ENCODE assay signal across 8 cellular contexts in the genomic region with DNA sequence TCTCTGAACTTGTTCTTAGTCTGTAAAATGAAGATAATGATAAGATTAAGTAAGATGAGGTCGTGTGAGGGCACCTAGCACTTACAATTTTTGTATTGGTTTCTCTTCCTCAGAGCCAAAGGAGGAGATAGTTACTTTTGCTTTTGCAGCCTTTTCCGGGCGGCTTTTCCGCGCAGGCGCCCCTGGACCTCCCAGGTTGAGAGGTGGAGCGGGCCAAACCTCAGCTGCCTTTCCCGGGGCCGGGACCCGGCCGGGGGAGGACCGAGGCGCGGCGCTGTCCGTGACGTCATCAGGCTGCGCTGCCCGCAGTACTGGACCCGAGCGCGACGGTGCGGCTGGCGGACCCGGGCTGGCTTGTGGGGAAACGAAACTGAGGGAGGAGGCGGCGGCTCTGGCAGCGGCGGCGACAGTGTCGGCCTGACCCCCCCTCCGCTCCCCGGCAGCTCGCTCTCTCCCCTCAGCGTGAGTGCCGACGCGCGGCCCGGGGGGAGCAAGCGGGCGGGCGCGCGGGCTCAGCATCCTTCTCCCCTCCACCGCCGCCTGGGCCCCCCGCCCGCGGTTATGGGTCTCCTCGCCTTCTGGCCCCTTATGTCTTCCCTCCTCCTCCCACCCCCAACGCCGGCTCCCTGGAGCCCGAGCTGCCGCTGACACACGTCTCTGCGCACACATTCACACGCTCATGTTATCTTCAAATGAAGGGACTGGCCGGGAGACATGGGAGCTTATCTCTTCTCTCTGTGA. TPM values are rescaled to one million over a fixed set of nuclear protein-coding genes. Genes with fewer than 3 reads are reported as not detected.
DNase-seq lines count a peak whose midpoint lies in the region; ATAC-seq and TF ChIP-seq lines count a peak whose summit lies in the region.

A gene with protein sequence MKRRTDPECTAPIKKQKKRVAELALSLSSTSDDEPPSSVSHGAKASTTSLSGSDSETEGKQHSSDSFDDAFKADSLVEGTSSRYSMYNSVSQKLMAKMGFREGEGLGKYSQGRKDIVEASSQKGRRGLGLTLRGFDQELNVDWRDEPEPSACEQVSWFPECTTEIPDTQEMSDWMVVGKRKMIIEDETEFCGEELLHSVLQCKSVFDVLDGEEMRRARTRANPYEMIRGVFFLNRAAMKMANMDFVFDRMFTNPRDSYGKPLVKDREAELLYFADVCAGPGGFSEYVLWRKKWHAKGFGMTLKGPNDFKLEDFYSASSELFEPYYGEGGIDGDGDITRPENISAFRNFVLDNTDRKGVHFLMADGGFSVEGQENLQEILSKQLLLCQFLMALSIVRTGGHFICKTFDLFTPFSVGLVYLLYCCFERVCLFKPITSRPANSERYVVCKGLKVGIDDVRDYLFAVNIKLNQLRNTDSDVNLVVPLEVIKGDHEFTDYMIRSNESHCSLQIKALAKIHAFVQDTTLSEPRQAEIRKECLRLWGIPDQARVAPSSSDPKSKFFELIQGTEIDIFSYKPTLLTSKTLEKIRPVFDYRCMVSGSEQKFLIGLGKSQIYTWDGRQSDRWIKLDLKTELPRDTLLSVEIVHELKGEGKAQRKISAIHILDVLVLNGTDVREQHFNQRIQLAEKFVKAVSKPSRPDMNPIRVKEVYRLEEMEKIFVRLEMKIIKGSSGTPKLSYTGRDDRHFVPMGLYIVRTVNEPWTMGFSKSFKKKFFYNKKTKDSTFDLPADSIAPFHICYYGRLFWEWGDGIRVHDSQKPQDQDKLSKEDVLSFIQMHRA (plus strand): TSS at position 306 of the 741 bp plus-strand sequence. CDS start 2,409 bp downstream, outside the sequence.

- H3K4me2 ChIP-seq in Loucy (ENCODE audit: low read depth, low read length, poor library complexity, severe bottlenecking), result peak within 1 kb of the TSS; percentile 99

- H3K27me3 Mint-ChIP-seq in natural killer cell treated with Interleukin-12 subunit alpha and Interleukin-12 subunit beta and Interleukin-15 and Interleukin-18, amount 100 ng/mL, for 72 hours, result peaks cover 2 to 7% of the 10 kb centered on the region in 2 donors

- peak within 1 kb of the TSS; percentile 99 for H2AFZ ChIP-seq in Loucy (ENCODE audit: low read length)

- H3K4me3 ChIP-seq in H7 (ENCODE audit: insufficient read depth, low read depth, low read length) (peak within 1 kb of the TSS; percentile 79), Loucy (ENCODE audit: low read length, poor library complexity, severe bottlenecking) (peak within 1 kb of the TSS; percentile 97), fibroblast of pulmonary artery (replicated peaks; ENCODE audit: low read depth, low read length) (peak within 1 kb of the TSS; percentile 89)

- no peaks in the 10 kb centered on the region for H3K9me3 Mint-ChIP-seq in natural killer cell treated with Interleukin-12 subunit alpha and Interleukin-12 subunit beta and Interleukin-15 and Interleukin-18, amount 100 ng/mL, for 72 hours

- peaks cover 34 to 41% of the 10 kb centered on the region in 2 donors for H3K4me1 Mint-ChIP-seq in natural killer cell treated with Interleukin-12 subunit alpha and Interleukin-12 subunit beta and Interleukin-15 and Interleukin-18, amount 100 ng/mL, for 72 hours (ENCODE audit: low read depth in 2 of 2)

- peak within 1 kb of the TSS; percentile 93 for H3K4me3 Mint-ChIP-seq in natural killer cell treated with Interleukin-12 subunit alpha and Interleukin-12 subunit beta and Interleukin-15 and Interleukin-18, amount 100 ng/mL, for 72 hours

- peak within 1 kb of the TSS; percentile 96 to 97 for H3K27ac Mint-ChIP-seq in natural killer cell treated with Interleukin-12 subunit alpha and Interleukin-12 subunit beta and Interleukin-15 and Interleukin-18, amount 100 ng/mL, for 72 hours

- peaks cover 5% of the 10 kb centered on the region for H4K20me1 ChIP-seq in Loucy (ENCODE audit: insufficient read depth, low read length, poor library complexity, severe bottlenecking)

- H3K9me3 ChIP-seq in Loucy (ENCODE audit: insufficient read depth, low read depth, low read length), result no peaks in the 10 kb centered on the region

- no peak for TF ChIP-seq CTCF in Loucy (conservative IDR thresholded peaks at IDR 0.05; ENCODE audit: low read length)
- TF ChIP-seq CTCF in fibroblast of pulmonary artery (IDR thresholded peaks at IDR 0.05; ENCODE audit: low read length, missing control alignments), result no peak

- no peaks in the 10 kb centered on the region for H3K27me3 ChIP-seq in H7 (ENCODE audit: control insufficient read depth, insufficient read depth, low read length)
- H3K27me3 ChIP-seq in Loucy (ENCODE audit: insufficient read depth, low read length, poor library complexity, severe bottlenecking), result no peaks in the 10 kb centered on the region

- H3K9me2 ChIP-seq in Loucy (replicated peaks; ENCODE audit: low read depth, low read length), result no peaks in the 10 kb centered on the region

- 0 out of 2 replicates have a peak, but pooled peaks cover 2% of the 10 kb centered on the region for H3F3A ChIP-seq in Loucy (ENCODE audit: low read depth)

- peak within 1 kb of the TSS; percentile 89 for H3K9ac ChIP-seq in Loucy (ENCODE audit: low read depth, low read length, poor library complexity, severe bottlenecking)

- H3K36me3 Mint-ChIP-seq in natural killer cell treated with Interleukin-12 subunit alpha and Interleukin-12 subunit beta and Interleukin-15 and Interleukin-18, amount 100 ng/mL, for 72 hours, result peaks cover 13% of the 10 kb centered on the region

- DNase-seq in ELR (ENCODE audit: low read depth) (peak; percentile 94), H7 (peak; percentile 99), SHP77 (lab: John Stamatoyannopoulos, UW) (peak; percentile 77 to 87), fibroblast of pulmonary artery (ENCODE audit: low read depth) (peak; percentile 92)
- DNase-seq in activated effector memory CD4-positive, alpha-beta T cell treated with Interleukin-2 at 50 U/mL for 16 hours, result peak; percentile 96
- peak; percentile 99 for DNase-seq in natural killer cell treated with Interleukin-12 subunit alpha and Interleukin-12 subunit beta and Interleukin-15 and Interleukin-18, amount 100 ng/mL, for 72 hours (ENCODE audit: low spot score)
- peak; percentile 99 for DNase-seq in stimulated activated naive CD8-positive, alpha-beta T cell treated with anti-CD3 and anti-CD28 coated beads, Interleukin-15, Interleukin-2, amounts not matched to agents 100 U/mL and 50 U/mL, for 24 hours

- peak; percentile 97 to 99 for ATAC-seq in natural killer cell treated with Interleukin-12 subunit alpha and Interleukin-12 subunit beta and Interleukin-15 and Interleukin-18, amount 100 ng/mL, for 72 hours
- ATAC-seq in stimulated activated naive CD8-positive, alpha-beta T cell treated with anti-CD3 and anti-CD28 coated beads, Interleukin-15, Interleukin-2, amounts not matched to agents 100 U/mL and 50 U/mL, for 24 hours, result peak; percentile 96

- peaks cover 40% of the 10 kb centered on the region for H3K79me2 ChIP-seq in Loucy (ENCODE audit: insufficient read depth, low read length)

- peaks cover 2% of the 10 kb centered on the region for H3K36me3 ChIP-seq in H7 (replicated peaks; ENCODE audit: control insufficient read depth, insufficient read depth, low read length)
- H3K36me3 ChIP-seq in Loucy (ENCODE audit: insufficient read depth, low read length), result peaks cover 9% of the 10 kb centered on the region; the same call in 1 of the 2 replicates

- H3K4me1 ChIP-seq in Loucy (ENCODE audit: insufficient read depth, low read length, poor library complexity, severe bottlenecking), result peaks cover 28% of the 10 kb centered on the region

RNA-seq across cellular contexts. Expression of the gene that starts here (rescaled TPM):
- total RNA-seq in H7 (2014; rRNA removed; shearing (Covaris generic)), result 37.5 and 42.3 TPM in 2 replicates
- 10 to 100 TPM; 53.9 to 74.1 TPM for total RNA-seq in natural killer cell treated with Interleukin-12 subunit alpha and Interleukin-12 subunit beta and Interleukin-15 and Interleukin-18, amount 100 ng/mL, for 72 hours

Comparison
In these comparisons a context has a peak if more than half of its experiments do, and no peak if none do; other contexts are left out.
1. Peak in every context shown above with its lines: DNase-seq, ATAC-seq and H3K4me3 ChIP-seq.